In the genomic region with DNA sequence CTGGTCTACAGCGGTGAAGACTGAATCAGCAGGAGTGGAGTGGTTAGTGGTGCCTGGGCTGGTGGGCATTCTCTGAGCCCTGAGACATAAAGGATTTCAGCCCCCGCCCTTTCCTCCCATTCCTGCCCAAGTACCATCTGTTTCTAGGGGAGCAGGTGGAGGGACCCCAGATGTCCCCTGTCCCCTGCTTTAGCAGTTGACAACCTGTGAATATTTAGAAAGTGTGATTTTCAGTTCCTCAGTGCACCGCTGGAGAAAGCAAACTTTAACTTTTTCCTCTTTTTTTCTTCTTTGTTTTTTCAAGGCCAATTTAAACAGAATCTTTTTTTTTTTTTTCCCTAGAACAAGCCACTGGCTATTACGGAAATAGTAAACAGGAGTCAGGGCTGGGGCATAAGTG, we compare ENCODE assay signal across 20 cellular contexts. TPM values are rescaled to one million over a fixed set of nuclear protein-coding genes. Genes with fewer than 3 reads are reported as not detected.
A peak's percentile ranks its signal among the peaks of the same experiment; 100 is the strongest.
DNase-seq lines count a peak whose midpoint lies in the region; FAIRE-seq and TF ChIP-seq lines count a peak whose summit lies in the region.
"Had no signal": no experiment of that assay in that cellular context is flagged by ENCODE, and none has a peak within 500 bp of the region (broad histone marks: within the 10 kb centered on the region; RNA-seq: fewer than 3 reads in every experiment).

No MANE protein-coding gene starts in this region.

- H3K9me3 ChIP-seq in OCI-LY7 (ENCODE audit: low read length), result no peaks in the 10 kb centered on the region
- H3K9me3 ChIP-seq: BLaER1 had no signal

- intact Hi-C loops in OCI-LY7 (cut with micrococcal nuclease; ENCODE audit: unreplicated experiment), result loop anchor here (2.0 kb wide), 1 partner anchor 27 kb away; no protein-coding TSS in a partner anchor

- no peak for DNase-seq in GM12891 (ENCODE audit: insufficient read length, low spot score)
- peak; percentile 75 for DNase-seq in NCI-H2171 treated with DMSO at 0.1 percent for 48 hours (lab: John Stamatoyannopoulos, UW)
- peak; percentile 62 for DNase-seq in OCI-LY7 (ENCODE audit: low spot score)
- no peak for DNase-seq in glutamatergic neuron
- no peak for DNase-seq in H4 (ENCODE audit: low spot score)
- no peak for DNase-seq in GM13977 (ENCODE audit: low spot score)
- no peak for DNase-seq in SKM-1 treated with dmso at 0.1 percent for 144 hours (lab: John Stamatoyannopoulos, UW; ENCODE audit: unreplicated experiment)
- DNase-seq: 8988T; CD4-positive, alpha-beta memory T cell; DMS153; DMS79; GDM1; GM23248; HCEC 1CT had no signal

- peaks cover 30% of the 10 kb centered on the region for H3K4me1 Mint-ChIP-seq in glutamatergic neuron (ENCODE audit: low read depth, unreplicated experiment)
- H3K4me1 Mint-ChIP-seq: CD4-positive, alpha-beta memory T cell had no signal

- H3K4me3 Mint-ChIP-seq in glutamatergic neuron (ENCODE audit: unreplicated experiment), result no peak overlapping the region
- H3K4me3 Mint-ChIP-seq: CD14-positive monocyte; CD4-positive, alpha-beta memory T cell had no signal

- peak overlapping the region; percentile 60 for H3K4me2 ChIP-seq in OCI-LY7 (ENCODE audit: low read length)
- H3K4me2 ChIP-seq: BLaER1 had no signal

- no TSS peak for BruUV-seq in OCI-LY7 (replicated peaks; lab: Mats Ljungman, UMichigan)

- H3K36me3 Mint-ChIP-seq in glutamatergic neuron (ENCODE audit: unreplicated experiment), result peaks cover 9% of the 10 kb centered on the region
- H3K36me3 Mint-ChIP-seq: CD14-positive monocyte; CD4-positive, alpha-beta memory T cell had no signal

- H3K27ac Mint-ChIP-seq in glutamatergic neuron (ENCODE audit: unreplicated experiment), result peak overlapping the region; percentile 44
- H3K27ac Mint-ChIP-seq: CD4-positive, alpha-beta memory T cell had no signal

- no peaks in the 10 kb centered on the region for H3K79me2 ChIP-seq in OCI-LY7 (ENCODE audit: insufficient read depth, low read depth, low read length)

- CTCF ChIA-PET in OCI-LY7 (lab: Charles Lee; ENCODE audit: unreplicated experiment), result no interaction called here

- no peak for TF ChIP-seq POLR2A in GM12891 (IDR thresholded peaks at IDR 0.05; ENCODE audit: low read depth, low read length)

- peak overlapping the region; percentile 11 for H3K4me3 ChIP-seq in OCI-LY7 (ENCODE audit: low read depth, low read length, poor library complexity, severe bottlenecking)
- H3K4me3 ChIP-seq: BLaER1, GM23248 had no signal

- POLR2A ChIA-PET in OCI-LY7 (lab: Charles Lee), result interaction anchor here (1.4 kb wide), 1 partner anchor 9 kb away, joined by 8 read pairs; no protein-coding TSS in a partner anchor

- H3K27ac ChIP-seq in OCI-LY7 (ENCODE audit: low read depth, low read length, poor library complexity, severe bottlenecking), result peak overlapping the region; percentile 78
- H3K27ac ChIP-seq: BLaER1, GM23248, HL-60 had no signal

- H4K20me1 ChIP-seq in OCI-LY7 (ENCODE audit: insufficient read depth, low read length), result no peaks in the 10 kb centered on the region
- H4K20me1 ChIP-seq: BLaER1 had no signal

- in situ Hi-C loops in GM13977 (cut with MboI; ENCODE audit: low pct_unique_long_range_greater_than_20kb, low sequenced_read_pairs, unreplicated experiment), result no loop called here

- no peaks in the 10 kb centered on the region for H3K36me3 ChIP-seq in OCI-LY7 (ENCODE audit: insufficient read depth, low read length)
- H3K36me3 ChIP-seq: BLaER1 had no signal

- peak overlapping the region; percentile 72 for H2AFZ ChIP-seq in OCI-LY7 (ENCODE audit: low read length)
- H2AFZ ChIP-seq: GM23248 had no signal

- peaks cover 9% of the 10 kb centered on the region for H3K9me3 Mint-ChIP-seq in glutamatergic neuron (ENCODE audit: unreplicated experiment)
- H3K9me3 Mint-ChIP-seq: CD14-positive monocyte had no signal

- H3K9me2 ChIP-seq in OCI-LY7 (ENCODE audit: insufficient read depth, low read length), result no peaks in the 10 kb centered on the region

- FAIRE-seq in GM12891 (lab: Jason Lieb, UNC), result no peak
- FAIRE-seq: H54 had no signal

- TF ChIP-seq CTCF in OCI-LY7 (conservative IDR thresholded peaks at IDR 0.05; ENCODE audit: low read length) (no peak; the same call in 1 of the 2 replicates), glutamatergic neuron (IDR thresholded peaks at IDR 0.05; ENCODE audit: partially characterized antibody, unreplicated experiment) (no peak), GM13977 (IDR thresholded peaks at IDR 0.05; ENCODE audit: extremely low read depth, insufficient read depth, missing control alignments) (no peak)

- H3K4me1 ChIP-seq in OCI-LY7 (ENCODE audit: insufficient read depth, low read length, poor library complexity, severe bottlenecking), result peaks cover 67% of the 10 kb centered on the region

- H3K27me3 Mint-ChIP-seq in glutamatergic neuron (ENCODE audit: unreplicated experiment), result peaks cover 6% of the 10 kb centered on the region

TF ChIP-seq in GM12891, 5 proteins besides CTCF, POLR2A, EP300 and RAD21:
- TF ChIP-seq SPI1 (IDR thresholded peaks at IDR 0.05; ENCODE audit: low read depth, low read length) (peak; percentile 51; the same call in 1 of the 2 replicates), POU2F2 (IDR thresholded peaks at IDR 0.05; ENCODE audit: low read depth, low read length) (no peak)

RNA-seq across cellular contexts. Expression of a gene that starts 50.2 kb away (rescaled TPM):
- 0.62 TPM for polyA plus RNA-seq in GM12891 (2012; ENCODE audit: low read depth, missing spikeins)
- total RNA-seq in OCI-LY7 (2014; rRNA removed; shearing (Covaris generic)), result 4.1 and 4.4 TPM in 2 replicates
- total RNA-seq in OCI-LY7 (2022) (29.0 and 35.0 TPM in 2 replicates), glutamatergic neuron (ENCODE audit: unreplicated experiment) (15.2 TPM)
- 0.15 TPM in 1 of 2 replicates, not detected in the other for total RNA-seq in H4 (2014; rRNA removed; shearing (Covaris generic))
- total RNA-seq: CD4-positive, alpha-beta memory T cell; GM23248; HT1080 had no signal
- polyA plus RNA-seq: AG04450; CD14-positive monocyte; CD4-positive, alpha-beta memory T cell; GM23248 had no signal

Comparison
In these comparisons a context has a peak if more than half of its experiments do, and no peak if none do; other contexts are left out.
1. DNase-seq: peak in NCI-H2171 treated with DMSO at 0.1 percent for 48 hours (single experiment) and OCI-LY7 (single experiment); none in GM12891 (single experiment), glutamatergic neuron (single experiment), H4 (single experiment), GM13977 (single experiment) and SKM-1 treated with dmso at 0.1 percent for 144 hours (single experiment).